In the genomic region with DNA sequence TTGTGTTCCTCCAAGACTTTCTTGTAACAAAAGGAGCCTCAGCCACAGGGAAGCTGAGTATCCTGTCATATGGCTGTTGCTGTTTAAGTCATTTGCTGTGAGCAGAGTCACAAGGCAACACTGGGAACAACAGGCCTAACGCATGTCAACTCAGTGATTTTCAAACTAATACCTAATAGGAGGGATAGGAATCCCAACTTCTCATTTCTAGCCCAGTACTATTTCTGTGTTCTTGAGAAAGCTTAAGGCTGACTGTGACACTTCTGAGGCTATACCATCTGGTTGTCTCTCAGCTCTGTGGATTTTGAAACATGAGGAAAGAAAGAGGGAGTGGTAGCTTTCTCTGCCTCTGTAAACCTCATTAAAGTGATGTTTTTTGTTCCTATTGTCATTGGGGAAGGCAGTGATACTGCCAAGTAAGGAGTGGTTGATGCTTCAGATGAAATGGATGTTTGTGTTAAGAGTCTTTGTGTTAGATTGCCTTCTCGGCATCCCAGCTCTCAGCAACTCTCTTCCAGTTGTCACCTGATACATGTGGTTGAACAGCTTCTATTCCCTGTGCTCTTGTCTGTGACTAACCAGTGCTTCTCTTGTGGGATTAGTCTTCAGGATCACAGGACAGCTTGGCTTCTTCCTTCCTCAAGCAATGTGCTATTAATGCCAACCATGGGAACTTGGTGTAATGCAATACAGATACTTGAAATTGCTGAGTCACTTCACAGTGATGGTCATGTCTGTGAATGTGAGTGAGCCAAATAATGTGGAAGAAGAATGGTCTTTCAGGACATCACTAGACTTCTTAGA, we compare ENCODE assay signal across 9 cellular contexts.
DNase-seq lines count a peak whose midpoint lies in the region; ATAC-seq, FAIRE-seq and TF ChIP-seq lines count a peak whose summit lies in the region.
"Had no signal": no experiment of that assay in that cellular context is flagged by ENCODE, and none has a peak within 500 bp of the region (broad histone marks: within the 10 kb centered on the region; RNA-seq: fewer than 3 reads in every experiment).

No MANE protein-coding gene starts in this region.

- intact Hi-C loops in HepG2 (cut with micrococcal nuclease; ENCODE audit: unreplicated experiment): no loop called here

- no peak overlapping the region for H3K4me2 ChIP-seq in HepG2 (ENCODE audit: low read depth, low read length)

- no peaks in the 10 kb centered on the region for H3K79me2 ChIP-seq in HepG2 (ENCODE audit: insufficient read depth, low read length)

- in situ Hi-C loops in HepG2 (cut with HindIII; ENCODE audit: extremely low pct_ligation_motif_present, low pct_unique_long_range_greater_than_20kb): no loop called here

- no peaks in the 10 kb centered on the region for H3K9me3 ChIP-seq in HepG2 (ENCODE audit: low read length)

- POLR2A ChIA-PET in HepG2 (lab: Yijun Ruan, JAX): no interaction called here

- no peaks in the 10 kb centered on the region for H3K27me3 Mint-ChIP-seq in brain
- H3K27me3 Mint-ChIP-seq: activated naive CD8-positive, alpha-beta T cell had no signal

- no peak for TF ChIP-seq CTCF in brain (conservative IDR thresholded peaks at IDR 0.05)
- TF ChIP-seq CTCF in HepG2 (CRISPR knock-in tag; IDR thresholded peaks at IDR 0.05): no peak

- H3K36me3 ChIP-seq in HepG2 (replicated peaks in 1 of 2; ENCODE audit: control insufficient read depth in 1 of 2, insufficient read depth in 2 of 2, low read length in 2 of 2): no peaks in the 10 kb centered on the region

- no peak for TF ChIP-seq POLR2A in HepG2 (IDR thresholded peaks at IDR 0.05; ENCODE audit: insufficient read depth in 1 of 2, low read depth in 2 of 2, low read length in 2 of 2)
- TF ChIP-seq POLR2A in GM12891 (IDR thresholded peaks at IDR 0.05; ENCODE audit: low read depth, low read length): no peak

- no peak overlapping the region for H3K4me3 ChIP-seq in HepG2 (replicated peaks in 1 of 3; ENCODE audit: insufficient read depth in 1 of 3, low read depth in 2 of 3, low read length in 3 of 3)

- H4K20me1 ChIP-seq in HepG2 (ENCODE audit: insufficient read depth, low read length): no peaks in the 10 kb centered on the region

- peaks cover 0 to 7% (median 0%) of the 10 kb centered on the region in 5 experiments for H3K9me3 Mint-ChIP-seq in brain

- peaks cover under 1 to 4% of the 10 kb centered on the region in 2 experiments; a peak in 2 of 5 replicates for H3K27me3 ChIP-seq in HepG2 (ENCODE audit: control insufficient read depth in 1 of 2, insufficient read depth in 2 of 2, low read length in 2 of 2)

- WGBS in HepG2 (ENCODE audit: low lambda C conversion rate): 12% methylated on average over 2 of the region's 2 CpGs

- CTCF ChIA-PET in HepG2 (lab: Yijun Ruan, JAX; ENCODE audit: low intra/inter-chr PET ratio, low total read pairs): no interaction called here

- peak overlapping the region in 4 of 5 experiments; percentile 89 to 95 (median 92) for H3K27ac Mint-ChIP-seq in brain
- H3K27ac Mint-ChIP-seq: activated naive CD8-positive, alpha-beta T cell had no signal

- no peak for TF ChIP-seq EP300 in HepG2 (IDR thresholded peaks at IDR 0.05; ENCODE audit: low read depth in 2 of 2, low read length in 2 of 2)
- no peak for TF ChIP-seq EP300 in HepG2 (CRISPR knock-in tag; IDR thresholded peaks at IDR 0.05; ENCODE audit: borderline replicate concordance)

- peak overlapping the region in 2 of 5 experiments; percentile 36 to 53 for H3K4me3 Mint-ChIP-seq in brain
- H3K4me3 Mint-ChIP-seq: activated naive CD8-positive, alpha-beta T cell had no signal

- peak; percentile 27 for DNase-seq in CMK (ENCODE audit: low read depth)
- DNase-seq in NCI-H128 (lab: John Stamatoyannopoulos, UW; ENCODE audit: unreplicated experiment): peak; percentile 70
- DNase-seq in HepG2 (ENCODE audit: low spot score): no peak
- DNase-seq in activated T-cell treated with anti-CD3 and anti-CD28 coated beads, Interleukin-2, amount 50 U/mL, for 48 hours: no peak
- no peak for DNase-seq in GM12891 (ENCODE audit: insufficient read length, low spot score)
- no peak for DNase-seq in stimulated activated naive CD4-positive, alpha-beta T cell (lab: John Stamatoyannopoulos, UW)

- no peaks in the 10 kb centered on the region for H3K36me3 Mint-ChIP-seq in brain
- H3K36me3 Mint-ChIP-seq: activated naive CD8-positive, alpha-beta T cell had no signal

- peaks cover 54% of the 10 kb centered on the region for H3K4me1 Mint-ChIP-seq in brain

- peak overlapping the region; percentile 47 for H2AFZ ChIP-seq in HepG2 (ENCODE audit: low read length)

- TF ChIP-seq RAD21 in HepG2 (CRISPR knock-in tag; IDR thresholded peaks at IDR 0.05): no peak

- no peak overlapping the region for H3K9ac ChIP-seq in HepG2 (ENCODE audit: insufficient read depth, low read depth, low read length)

- ATAC-seq in HepG2 (no peak), HG03439 (IDR thresholded peaks at IDR 0.05; ENCODE audit: unreplicated experiment) (no peak)

- no TSS peak for BruUV-seq in HepG2 (replicated peaks; lab: Mats Ljungman, UMichigan)

- no peaks in the 10 kb centered on the region for H3K4me1 ChIP-seq in HepG2 (ENCODE audit: insufficient read depth, low read length)

- no peak for FAIRE-seq in HepG2 (lab: Jason Lieb, UNC)
- FAIRE-seq in GM12891 (lab: Jason Lieb, UNC): no peak

- H3K27ac ChIP-seq in HepG2 (ENCODE audit: extremely low read length, insufficient read depth, low read length): no peak overlapping the region

TF ChIP-seq in HepG2, 621 proteins besides CTCF, POLR2A, EP300 and RAD21 (continues in another document):
- no peak for TF ChIP-seq RFX1 (IDR thresholded peaks at IDR 0.05)
- TF ChIP-seq MAFF (IDR thresholded peaks at IDR 0.05; ENCODE audit: low read depth, low read length): peak; percentile 53
- no peak for TF ChIP-seq ZNF317 (CRISPR knock-in tag; IDR thresholded peaks at IDR 0.05)
- TF ChIP-seq MAFK (conservative IDR thresholded peaks at IDR 0.05 in 1 of 2, IDR thresholded peaks at IDR 0.05 in 1 of 2; ENCODE audit: low read length in 2 of 2): peak; percentile 61 to 69

TF ChIP-seq in GM12891, 5 proteins besides CTCF, POLR2A, EP300 and RAD21:
- TF ChIP-seq SPI1 (IDR thresholded peaks at IDR 0.05; ENCODE audit: low read depth, low read length) (no peak), PAX5 (IDR thresholded peaks at IDR 0.05; ENCODE audit: insufficient read depth, low read length, severe bottlenecking) (no peak), POLR2AphosphoS5 (IDR thresholded peaks at IDR 0.05; ENCODE audit: low read depth, low read length) (no peak), POU2F2 (IDR thresholded peaks at IDR 0.05; ENCODE audit: low read depth, low read length) (no peak), TAF1 (IDR thresholded peaks at IDR 0.05; ENCODE audit: low read depth, low read length) (no peak)

Comparison
In these comparisons a context has a peak if more than half of its experiments do, and no peak if none do; other contexts are left out.
1. DNase-seq: peak in CMK (single experiment) and NCI-H128 (single experiment); none in HepG2 (single experiment), activated T-cell treated with anti-CD3 and anti-CD28 coated beads, Interleukin-2, amount 50 U/mL, for 48 hours (0 of 2), GM12891 (single experiment) and stimulated activated naive CD4-positive, alpha-beta T cell (0 of 6).